ENCODE assay signal across 30 cellular contexts in genomic region chr4:81162752-81163458, GRCh38. TPM values are rescaled to one million over a fixed set of nuclear protein-coding genes. Genes with fewer than 3 reads are reported as not detected.
"Had no signal": no experiment of that assay in that cellular context is flagged by ENCODE, and none has a peak within 500 bp of the region (broad histone marks: within the 10 kb centered on the region; RNA-seq: fewer than 3 reads in every experiment).

No MANE protein-coding gene starts in this region.

- H3K9me3 ChIP-seq: adrenal gland, body of pancreas, esophagus muscularis mucosa, gastrocnemius medialis had no signal

- H3K36me3 ChIP-seq: adrenal gland, esophagus muscularis mucosa, gastrocnemius medialis, heart left ventricle had no signal

- H3K4me3 ChIP-seq: adrenal gland, body of pancreas, esophagus muscularis mucosa, gastrocnemius medialis, heart left ventricle had no signal

- H3K27ac ChIP-seq: adrenal gland, body of pancreas, esophagus muscularis mucosa, foreskin keratinocyte, gastrocnemius medialis, heart left ventricle had no signal

- H3K27me3 ChIP-seq: adrenal gland, body of pancreas, esophagus muscularis mucosa, foreskin keratinocyte, gastrocnemius medialis, heart left ventricle had no signal

- H3K4me1 ChIP-seq: adrenal gland, body of pancreas, gastrocnemius medialis, heart left ventricle had no signal

- DNase-seq: activated CD4-positive, alpha-beta memory T cell treated with anti-CD3 and anti-CD28 coated beads for 36 hours; activated CD4-positive, alpha-beta T cell treated with anti-CD3 and anti-CD28 coated beads for 36 hours; activated CD4-positive, alpha-beta T cell treated with anti-CD3 and anti-CD28 coated beads, Interleukin-2, amount 10 ng/mL, durations not matched to agents 24 days and 14 days; activated CD4-positive, CD25-positive, alpha-beta regulatory T cell; activated CD4-positive, CD25-positive, alpha-beta regulatory T cell treated with anti-CD3 and anti-CD28 coated beads, Interleukin-2, amount 50 U/mL, for 72 hours; activated CD8-positive, alpha-beta memory T cell treated with anti-CD3 and anti-CD28 coated beads, Interleukin-2, amount 10 ng/mL, durations not matched to agents 7 days and 5 days; activated CD8-positive, alpha-beta memory T cell treated with anti-CD3 and anti-CD28 coated beads, Interleukin-2, amount 50 U/mL, for 4 hours; activated CD8-positive, alpha-beta T cell treated with anti-CD3 and anti-CD28 coated beads, Interleukin-2, amount 10 ng/mL, durations not matched to agents 7 days and 5 days; activated effector memory CD4-positive, alpha-beta T cell treated with anti-CD3 and anti-CD28 coated beads, Interleukin-2, amount 50 U/mL, for 16 hours; activated naive CD4-positive, alpha-beta T cell treated with anti-CD3 and anti-CD28 coated beads for 36 hours; activated naive CD8-positive, alpha-beta T cell treated with anti-CD3 and anti-CD28 coated beads for 36 hours; activated naive CD8-positive, alpha-beta T cell treated with anti-CD3 and anti-CD28 coated beads, Interleukin-2, amount 50 U/mL, for 24 hours; activated T-cell treated with anti-CD3 and anti-CD28 coated beads, Interleukin-2, amount 50 U/mL, for 1 hour; activated T-cell treated with anti-CD3 and anti-CD28 coated beads, Interleukin-2, amount 50 U/mL, for 48 hours; adrenal gland; amygdala; aorta; body of pancreas; caudate nucleus; cortex of kidney; dermis blood vessel endothelial cell; effector CD4-positive, alpha-beta T cell; effector memory CD8-positive, alpha-beta T cell; erythroblast; foreskin keratinocyte; gastrocnemius medialis; glutamatergic neuron; heart left ventricle had no signal

- ATAC-seq: activated CD4-positive, alpha-beta T cell treated with anti-CD3 and anti-CD28 coated beads for 36 hours; activated CD8-positive, alpha-beta memory T cell treated with anti-CD3 and anti-CD28 coated beads, Interleukin-2, amount 10 ng/mL, durations not matched to agents 7 days and 5 days; activated CD8-positive, alpha-beta T cell treated with anti-CD3 and anti-CD28 coated beads, Interleukin-2, amount 10 ng/mL, durations not matched to agents 7 days and 5 days; activated naive CD8-positive, alpha-beta T cell treated with anti-CD3 and anti-CD28 coated beads, Interleukin-2, amount 50 U/mL, for 24 hours; body of pancreas; effector memory CD8-positive, alpha-beta T cell; foreskin keratinocyte; gastrocnemius medialis; heart left ventricle had no signal

RNA-seq across cellular contexts. Expression of gene PRKG2, which starts 52.1 kb away (rescaled TPM):
- total RNA-seq: chondrocyte had no signal
